Comparison of ENCODE assay signal across 15 cellular contexts in genomic region chr1:36605942-36606690, GRCh38.
"Had no signal": no experiment of that assay in that cellular context is flagged by ENCODE, and none has a peak within 500 bp of the region (broad histone marks: within the 10 kb centered on the region; RNA-seq: fewer than 3 reads in every experiment).

No MANE protein-coding gene starts in this region.

- H3K4me1 ChIP-seq: esophagus muscularis mucosa, lower lobe of right lung, parathyroid adenoma, right atrium auricular region had no signal

- H3K4me1 Mint-ChIP-seq: mesothelial cell of epicardium; stimulated activated memory B cell treated with anti-CD40 and anti-IgM and Interleukin-4, amounts not matched to agents 10 μg/mL and 1 μg/mL and 100 μg/mL, for 72 hours had no signal

- H3K4me3 Mint-ChIP-seq: activated T-cell treated with anti-CD3 and anti-CD28 coated beads, Interleukin-2, amount 50 U/mL, for 4 hours; mesothelial cell of epicardium; stimulated activated memory B cell treated with anti-CD40 and anti-IgM and Interleukin-4, amounts not matched to agents 10 μg/mL and 1 μg/mL and 100 μg/mL, for 72 hours; T-helper 2 cell treated with Interferon-gamma antibody and Interleukin-4, amounts not matched to agents 5 μg/mL and 100 μg/mL, for 36 hours had no signal

- H3K9me3 ChIP-seq: esophagus muscularis mucosa, lower lobe of right lung, right atrium auricular region had no signal

- H3K36me3 Mint-ChIP-seq: mesothelial cell of epicardium; stimulated activated memory B cell treated with anti-CD40 and anti-IgM and Interleukin-4, amounts not matched to agents 10 μg/mL and 1 μg/mL and 100 μg/mL, for 72 hours had no signal

- DNase-seq: activated CD4-positive, alpha-beta T cell treated with anti-CD3 and anti-CD28 coated beads, Interleukin-2, amount 50 U/mL, for 48 hours; activated naive CD4-positive, alpha-beta T cell; activated T-cell treated with anti-CD3 and anti-CD28 coated beads, Interleukin-2, amount 50 U/mL, for 4 hours; dermis blood vessel endothelial cell; left cardiac atrium; lower lobe of right lung; small intestine; substantia nigra had no signal

- H3K36me3 ChIP-seq: esophagus muscularis mucosa, lower lobe of right lung, right atrium auricular region had no signal

- H3K4me3 ChIP-seq: esophagus muscularis mucosa, lower lobe of right lung, right atrium auricular region had no signal

- H3K27ac Mint-ChIP-seq: mesothelial cell of epicardium; stimulated activated memory B cell treated with anti-CD40 and anti-IgM and Interleukin-4, amounts not matched to agents 10 μg/mL and 1 μg/mL and 100 μg/mL, for 72 hours; T-helper 2 cell treated with Interferon-gamma antibody and Interleukin-4, amounts not matched to agents 5 μg/mL and 100 μg/mL, for 36 hours had no signal

- H3K9me3 Mint-ChIP-seq: activated T-cell treated with anti-CD3 and anti-CD28 coated beads, Interleukin-2, amount 50 U/mL, for 4 hours; mesothelial cell of epicardium; T-helper 2 cell treated with Interferon-gamma antibody and Interleukin-4, amounts not matched to agents 5 μg/mL and 100 μg/mL, for 36 hours had no signal

- H3K27ac ChIP-seq: esophagus muscularis mucosa, lower lobe of right lung, parathyroid adenoma, right atrium auricular region had no signal

- H3K27me3 ChIP-seq: right atrium auricular region had no signal

- ATAC-seq: activated CD4-positive, CD25-positive, alpha-beta regulatory T cell treated with anti-CD3 and anti-CD28 coated beads, Interleukin-2, amount 50 U/mL, for 24 hours; activated T-cell treated with anti-CD3 and anti-CD28 coated beads, Interleukin-2, amount 50 U/mL, for 4 hours; left cardiac atrium; lower lobe of right lung; stimulated activated memory B cell treated with anti-CD40 and anti-IgM and Interleukin-4, amounts not matched to agents 10 μg/mL and 1 μg/mL and 100 μg/mL, for 72 hours had no signal
